ENCODE assay signal across 20 cellular contexts in the genomic region with DNA sequence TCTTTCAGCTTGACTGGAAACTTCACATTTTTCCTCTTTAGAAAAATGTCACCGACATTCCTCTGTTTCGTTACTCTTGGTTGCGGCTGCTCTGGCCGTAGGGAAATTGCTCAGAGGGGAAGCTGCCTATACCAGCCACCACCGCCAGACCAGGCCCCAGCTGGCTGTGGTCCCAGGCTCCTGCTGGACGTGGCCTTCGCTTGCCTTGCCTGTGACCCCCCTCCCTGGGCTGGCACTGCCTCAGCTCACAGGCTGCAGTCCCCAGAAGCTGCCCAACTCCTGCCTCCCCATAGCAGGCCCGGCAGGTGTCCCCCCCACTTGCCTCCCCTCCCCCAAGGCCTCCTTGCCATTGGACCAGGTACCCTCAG.
DNase-seq lines count a peak whose midpoint lies in the region; ATAC-seq, FAIRE-seq and TF ChIP-seq lines count a peak whose summit lies in the region.
"Had no signal": no experiment of that assay in that cellular context is flagged by ENCODE, and none has a peak within 500 bp of the region (broad histone marks: within the 10 kb centered on the region; RNA-seq: fewer than 3 reads in every experiment).

No MANE protein-coding gene starts in this region.

- H3K9me3 ChIP-seq in ascending aorta: no peaks in the 10 kb centered on the region
- H3K9me3 ChIP-seq in endothelial cell of umbilical vein (replicated peaks; ENCODE audit: control insufficient read depth, insufficient read depth, low read length): no peaks in the 10 kb centered on the region

- H3K36me3 ChIP-seq in ascending aorta (no peaks in the 10 kb centered on the region), endothelial cell of umbilical vein (ENCODE audit: control insufficient read depth in 2 of 2, extremely low read depth in 1 of 2, insufficient read depth in 2 of 2, low read length in 2 of 2) (no peaks in the 10 kb centered on the region)

- peaks cover 25% of the 10 kb centered on the region for H3K4me1 Mint-ChIP-seq in osteocyte (ENCODE audit: unreplicated experiment)
- H3K4me1 Mint-ChIP-seq: activated CD4-positive, alpha-beta T cell treated with anti-CD3 and anti-CD28 coated beads for 36 hours; activated naive CD8-positive, alpha-beta T cell treated with anti-CD3 and anti-CD28 coated beads, Interleukin-2, amount 50 U/mL, for 24 hours; activated T-helper 17 cell treated with anti-CD3 and anti-CD28 coated beads, Interleukin-2, amount 50 U/mL, for 72 hours; CD4-positive, alpha-beta memory T cell had no signal

- peak overlapping the region; percentile 91 for H3K27ac Mint-ChIP-seq in osteocyte (ENCODE audit: unreplicated experiment)
- H3K27ac Mint-ChIP-seq in activated naive CD4-positive, alpha-beta T cell treated with anti-CD3 and anti-CD28 coated beads, Interleukin-2, amount 50 U/mL, for 72 hours: no peak overlapping the region
- H3K27ac Mint-ChIP-seq: activated CD4-positive, alpha-beta T cell treated with anti-CD3 and anti-CD28 coated beads for 36 hours; activated naive CD8-positive, alpha-beta T cell treated with anti-CD3 and anti-CD28 coated beads, Interleukin-2, amount 50 U/mL, for 24 hours; activated T-helper 17 cell treated with anti-CD3 and anti-CD28 coated beads, Interleukin-2, amount 50 U/mL, for 72 hours; CD4-positive, alpha-beta memory T cell; natural killer cell treated with Interleukin-12 subunit alpha and Interleukin-12 subunit beta and Interleukin-15 and Interleukin-18, amount 100 ng/mL, for 72 hours had no signal

- no peak overlapping the region for H2AFZ ChIP-seq in endothelial cell of umbilical vein (ENCODE audit: low read depth, low read length)

- H3K4me3 Mint-ChIP-seq in osteocyte (ENCODE audit: unreplicated experiment): no peak overlapping the region
- H3K4me3 Mint-ChIP-seq: activated CD4-positive, alpha-beta T cell treated with anti-CD3 and anti-CD28 coated beads for 36 hours; activated naive CD8-positive, alpha-beta T cell treated with anti-CD3 and anti-CD28 coated beads, Interleukin-2, amount 50 U/mL, for 24 hours; activated T-helper 17 cell treated with anti-CD3 and anti-CD28 coated beads, Interleukin-2, amount 50 U/mL, for 72 hours; CD4-positive, alpha-beta memory T cell; natural killer cell treated with Interleukin-12 subunit alpha and Interleukin-12 subunit beta and Interleukin-15 and Interleukin-18, amount 100 ng/mL, for 72 hours had no signal

- no peak for TF ChIP-seq POLR2A in endothelial cell of umbilical vein (IDR thresholded peaks at IDR 0.05; ENCODE audit: low read depth, low read length)

- BruUV-seq in endothelial cell of umbilical vein (replicated peaks; lab: Mats Ljungman, UMichigan): no TSS peak

- H3K4me3 ChIP-seq in ascending aorta: peak overlapping the region in 1 of 2 donors; percentile 24
- no peak overlapping the region for H3K4me3 ChIP-seq in endothelial cell of umbilical vein (replicated peaks in 1 of 3; ENCODE audit: insufficient read depth in 1 of 3, low read depth in 1 of 3, low read length in 3 of 3)

- H3K4me2 ChIP-seq in endothelial cell of umbilical vein (ENCODE audit: insufficient read depth, low read length): no peak overlapping the region

- no peak for FAIRE-seq in endothelial cell of umbilical vein (lab: Jason Lieb, UNC)

- H3K4me1 ChIP-seq in ascending aorta: peaks cover 4 to 17% of the 10 kb centered on the region in 2 donors
- H3K4me1 ChIP-seq in endothelial cell of umbilical vein (ENCODE audit: control insufficient read depth, extremely low read depth, insufficient read depth, low read length): no peaks in the 10 kb centered on the region

- CTCF ChIA-PET in endothelial cell of umbilical vein (lab: Charles Lee): interaction anchor here (0.9 to 1.0 kb wide), 2 partner anchors 11 to 36 kb away, joined by 4 read pairs; no protein-coding TSS in a partner anchor

- dilution Hi-C loops in endothelial cell of umbilical vein (cut with MboI; ENCODE audit: extremely low pct_ligation_motif_present, low sequenced_read_pairs): no loop called here

- POLR2A ChIA-PET in endothelial cell of umbilical vein (lab: Charles Lee): no interaction called here

- intact Hi-C loops in ascending aorta (cut with DNase I) (loop anchor here (5.0 kb wide), 1 partner anchor 198 kb away; the partner anchor contains the start of gene MN1), endothelial cell of umbilical vein (cut with micrococcal nuclease) (loop anchor here (10.0 kb wide), 1 partner anchor 201 kb away; the partner anchor contains the start of gene MN1)

- H3K9me1 ChIP-seq in endothelial cell of umbilical vein (replicated peaks; ENCODE audit: control insufficient read depth, extremely low read depth, insufficient read depth, low read length): no peaks in the 10 kb centered on the region

- no peaks in the 10 kb centered on the region for H3K9me3 Mint-ChIP-seq in osteocyte (ENCODE audit: unreplicated experiment)
- H3K9me3 Mint-ChIP-seq in activated naive CD4-positive, alpha-beta T cell treated with anti-CD3 and anti-CD28 coated beads, Interleukin-2, amount 50 U/mL, for 72 hours: no peaks in the 10 kb centered on the region
- H3K9me3 Mint-ChIP-seq: activated naive CD8-positive, alpha-beta T cell treated with anti-CD3 and anti-CD28 coated beads, Interleukin-2, amount 50 U/mL, for 24 hours; natural killer cell treated with Interleukin-12 subunit alpha and Interleukin-12 subunit beta and Interleukin-15 and Interleukin-18, amount 100 ng/mL, for 72 hours had no signal

- no peak overlapping the region for H3K9ac ChIP-seq in endothelial cell of umbilical vein (replicated peaks; ENCODE audit: extremely low read depth, insufficient read depth, low read length)

- no peak for ATAC-seq in HG02852 (IDR thresholded peaks at IDR 0.05; ENCODE audit: unreplicated experiment)
- ATAC-seq in activated naive CD4-positive, alpha-beta T cell treated with anti-CD3 and anti-CD28 coated beads, Interleukin-2, amount 50 U/mL, for 72 hours: no peak
- ATAC-seq: activated CD4-positive, alpha-beta T cell treated with anti-CD3 and anti-CD28 coated beads for 36 hours; activated naive CD8-positive, alpha-beta T cell treated with anti-CD3 and anti-CD28 coated beads, Interleukin-2, amount 50 U/mL, for 24 hours; activated T-helper 17 cell treated with anti-CD3 and anti-CD28 coated beads, Interleukin-2, amount 50 U/mL, for 72 hours; HCT116; natural killer cell treated with Interleukin-12 subunit alpha and Interleukin-12 subunit beta and Interleukin-15 and Interleukin-18, amount 100 ng/mL, for 72 hours had no signal

- TF ChIP-seq CTCF in ascending aorta (IDR thresholded peaks at IDR 0.05): peak in 1 of 3 experiments; percentile 8
- TF ChIP-seq CTCF in endothelial cell of umbilical vein (IDR thresholded peaks at IDR 0.05; ENCODE audit: extremely low read depth in 1 of 2, insufficient read depth in 1 of 2, low read depth in 1 of 2, low read length in 2 of 2): peak in 1 of 2 donors; percentile 12
- TF ChIP-seq CTCF in osteocyte (IDR thresholded peaks at IDR 0.05): no peak

- no peaks in the 10 kb centered on the region for H4K20me1 ChIP-seq in endothelial cell of umbilical vein (replicated peaks; ENCODE audit: control insufficient read depth, extremely low read depth, insufficient read depth, low read length)

- no peaks in the 10 kb centered on the region for H3K36me3 Mint-ChIP-seq in osteocyte (ENCODE audit: unreplicated experiment)
- no peaks in the 10 kb centered on the region for H3K36me3 Mint-ChIP-seq in activated naive CD4-positive, alpha-beta T cell treated with anti-CD3 and anti-CD28 coated beads, Interleukin-2, amount 50 U/mL, for 72 hours
- H3K36me3 Mint-ChIP-seq: CD4-positive, alpha-beta memory T cell; natural killer cell treated with Interleukin-12 subunit alpha and Interleukin-12 subunit beta and Interleukin-15 and Interleukin-18, amount 100 ng/mL, for 72 hours had no signal

- H3K79me2 ChIP-seq in endothelial cell of umbilical vein (ENCODE audit: control insufficient read depth, insufficient read depth, low read length): no peaks in the 10 kb centered on the region

- H3K27me3 ChIP-seq in ascending aorta (no peaks in the 10 kb centered on the region), endothelial cell of umbilical vein (ENCODE audit: control insufficient read depth in 2 of 2, insufficient read depth in 2 of 2, low read length in 2 of 2) (peaks cover 2 to 3% of the 10 kb centered on the region in 2 experiments)

- H3K27ac ChIP-seq in ascending aorta (peak overlapping the region; percentile 71 to 78), endothelial cell of umbilical vein (ENCODE audit: insufficient read depth, low read depth, low read length) (no peak overlapping the region)

- H3K27me3 Mint-ChIP-seq in osteocyte (ENCODE audit: unreplicated experiment): no peaks in the 10 kb centered on the region

- in situ Hi-C loops in ACHN (cut with HindIII; ENCODE audit: low pct_ligation_motif_present, low pct_unique_long_range_greater_than_20kb, low sequenced_read_pairs): no loop called here

- peak; percentile 8 for DNase-seq in Ammon's horn (ENCODE audit: low spot score)
- peak in 1 of 2 donors; percentile 76 for DNase-seq in ascending aorta (ENCODE audit: low spot score in 2 of 2)
- DNase-seq in endothelial cell of umbilical vein (ENCODE audit: low read depth, low spot score): peak; percentile 69
- no peak for DNase-seq in osteocyte (ENCODE audit: extremely low spot score, unreplicated experiment)
- no peak for DNase-seq in ACHN
- DNase-seq in activated naive CD4-positive, alpha-beta T cell treated with anti-CD3 and anti-CD28 coated beads, Interleukin-2, amount 50 U/mL, for 72 hours (ENCODE audit: low spot score in 2 of 2): no peak
- no peak for DNase-seq in NCI-H2029 treated with DMSO at 0.1 percent for 48 hours (lab: John Stamatoyannopoulos, UW)
- DNase-seq: activated CD4-positive, alpha-beta T cell treated with anti-CD3 and anti-CD28 coated beads for 36 hours; activated naive CD8-positive, alpha-beta T cell treated with anti-CD3 and anti-CD28 coated beads, Interleukin-2, amount 50 U/mL, for 24 hours; CD4-positive, alpha-beta memory T cell; DMS79; islet precursor cell; NCI-H1694 treated with DMSO at 0.1 percent for 48 hours; NCI-H82; stimulated activated CD4-positive, alpha-beta T cell treated with anti-CD3 and anti-CD28 coated beads, Interleukin-12 subunit alpha, Interleukin-12 subunit beta, amount 100 ng/mL, for 4 hours; stimulated activated CD8-positive, alpha-beta memory T cell treated with anti-CD3 and anti-CD28 coated beads, Interleukin-4, amount 100 ng/mL, for 48 hours had no signal

TF ChIP-seq in endothelial cell of umbilical vein, 7 proteins besides CTCF, POLR2A, EP300 and RAD21 (continues in another document):
- TF ChIP-seq EZH2 (IDR thresholded peaks at IDR 0.05; ENCODE audit: borderline replicate concordance, low read depth, low read length, severe bottlenecking) (no peak), GATA2 (IDR thresholded peaks at IDR 0.05; ENCODE audit: insufficient read depth, insufficient read length, low read depth, low read length) (no peak), FOS (IDR thresholded peaks at IDR 0.05; ENCODE audit: borderline replicate concordance, insufficient read depth, low read length) (no peak), POLR2AphosphoS5 (IDR thresholded peaks at IDR 0.05; ENCODE audit: insufficient read depth, low read depth, low read length) (no peak)
- TF ChIP-seq, protein P1, sequence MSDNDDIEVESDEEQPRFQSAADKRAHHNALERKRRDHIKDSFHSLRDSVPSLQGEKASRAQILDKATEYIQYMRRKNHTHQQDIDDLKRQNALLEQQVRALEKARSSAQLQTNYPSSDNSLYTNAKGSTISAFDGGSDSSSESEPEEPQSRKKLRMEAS (IDR thresholded peaks at IDR 0.05; ENCODE audit: insufficient read depth, insufficient read length): no peak

Comparison
In these comparisons a context has a peak if more than half of its experiments do, and no peak if none do; other contexts are left out.
1. DNase-seq: peak in Ammon's horn (single experiment) and endothelial cell of umbilical vein (single experiment); none in osteocyte (single experiment), ACHN (single experiment), activated naive CD4-positive, alpha-beta T cell treated with anti-CD3 and anti-CD28 coated beads, Interleukin-2, amount 50 U/mL, for 72 hours (0 of 2) and NCI-H2029 treated with DMSO at 0.1 percent for 48 hours (single experiment).